Comparison of ENCODE assay signal across 8 cellular contexts in the genomic region with DNA sequence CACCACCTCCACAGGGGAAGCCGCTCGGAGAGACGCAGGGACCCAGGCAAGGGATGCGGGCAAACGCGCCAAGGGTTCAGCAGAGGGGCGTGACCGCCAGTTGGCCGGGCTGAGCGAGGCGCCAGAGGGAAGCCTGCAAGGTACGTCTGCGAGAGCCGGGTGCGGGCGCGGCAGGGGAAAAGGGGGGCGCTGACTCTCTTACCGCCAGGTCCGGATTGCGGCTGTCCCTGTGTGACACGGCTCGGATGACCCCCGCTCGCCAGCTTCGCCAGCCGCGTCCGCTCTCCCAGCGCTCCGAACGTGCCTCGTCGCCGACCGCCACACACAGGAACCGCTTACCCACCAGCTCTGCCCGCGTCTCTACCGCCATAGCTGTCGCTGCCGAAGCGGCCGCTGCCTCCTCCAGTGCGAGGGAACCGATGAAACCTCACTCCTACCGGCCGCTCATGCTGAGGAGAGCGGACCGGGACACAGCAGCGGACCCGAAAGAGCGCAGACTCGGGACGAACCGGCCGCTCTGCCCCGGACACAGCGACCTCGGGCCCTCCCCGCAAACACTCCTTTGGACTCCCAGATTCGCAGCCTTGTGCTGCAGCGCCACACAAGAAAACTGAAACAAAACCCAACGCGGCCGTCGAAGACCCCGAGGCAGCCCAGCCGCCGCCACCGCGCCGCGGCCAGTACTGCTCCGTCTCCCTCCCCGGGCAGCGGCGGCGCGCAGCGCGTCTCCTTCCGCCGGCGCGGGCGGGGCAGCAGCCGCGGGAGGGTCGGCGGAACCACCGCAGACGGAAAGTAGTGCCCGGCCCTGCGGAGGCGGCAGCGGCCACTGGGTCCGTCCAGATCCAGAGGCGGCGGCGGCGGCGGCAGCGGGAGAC. TPM values are rescaled to one million over a fixed set of nuclear protein-coding genes. Genes with fewer than 3 reads are reported as not detected.
DNase-seq lines count a peak whose midpoint lies in the region; ATAC-seq and TF ChIP-seq lines count a peak whose summit lies in the region.

Gene JMJD1C (minus strand): TSS at position 685 of the 875 bp plus-strand sequence. CDS start 315 bp downstream, at position 370.

- in situ Hi-C loops in GM18951 (cut with MboI; ENCODE audit: low sequenced_read_pairs, unreplicated experiment), result no loop called here

- H3K27me3 ChIP-seq in BJ (ENCODE audit: control insufficient read depth, insufficient read depth, low read length), result no peaks in the 10 kb centered on the region
- H3K27me3 ChIP-seq in effector memory CD4-positive, alpha-beta T cell (replicated peaks; ENCODE audit: control insufficient read depth, insufficient read depth, low read length, poor library complexity, severe bottlenecking), result no peaks in the 10 kb centered on the region

- DNase-seq in BJ (ENCODE audit: low read depth), result no peak
- DNase-seq in NCI-H82 (lab: John Stamatoyannopoulos, UW), result peak; percentile 74
- peak; percentile 85 for DNase-seq in activated CD8-positive, alpha-beta memory T cell treated with anti-CD3 and anti-CD28 coated beads for 24 hours
- peak; percentile 28 to 45 (median 32) for DNase-seq in effector memory CD4-positive, alpha-beta T cell
- DNase-seq in lung microvascular endothelial cell (ENCODE audit: low read depth in 2 of 2), result peak; percentile 89 to 93
- peak; percentile 19 to 46 (median 34) for DNase-seq in stimulated activated CD4-positive, alpha-beta T cell treated with anti-CD3 and anti-CD28 coated beads, TNF-alpha, amount 100 ng/mL, for 48 hours (ENCODE audit: low read depth in 3 of 3)

- TF ChIP-seq CTCF in BJ (IDR thresholded peaks at IDR 0.05; ENCODE audit: insufficient read depth, low read depth, low read length), result no peak

- POLR2A ChIA-PET in BJ (lab: Charles Lee), result no interaction called here

- H3K9me3 ChIP-seq in effector memory CD4-positive, alpha-beta T cell (ENCODE audit: control insufficient read depth, low read length), result no peaks in the 10 kb centered on the region

- peak; percentile 74 for ATAC-seq in HG03175 (IDR thresholded peaks at IDR 0.05; ENCODE audit: unreplicated experiment)

- CTCF ChIA-PET in BJ (lab: Yijun Ruan, JAX), result interaction anchor here (1.3 to 2.1 kb wide), 4 partner anchors 161 to 255 kb away, joined by 4 to 6 read pairs (median 4); no protein-coding TSS in a partner anchor

- peak; percentile 71 for TF ChIP-seq POLR2A in GM18951 (IDR thresholded peaks at IDR 0.05; ENCODE audit: extremely low read depth, insufficient read depth, insufficient read length)

- peaks cover 12% of the 10 kb centered on the region for H3K4me1 ChIP-seq in effector memory CD4-positive, alpha-beta T cell (ENCODE audit: control insufficient read depth, insufficient read depth, low read length, poor library complexity, severe bottlenecking)

- peak within 1 kb of the TSS; percentile 74 for H3K27ac ChIP-seq in effector memory CD4-positive, alpha-beta T cell (ENCODE audit: insufficient read depth, low read length, poor library complexity, severe bottlenecking)

- H3K4me3 ChIP-seq in BJ (ENCODE audit: low read depth, low read length), result peak within 1 kb of the TSS; percentile 94
- H3K4me3 ChIP-seq in effector memory CD4-positive, alpha-beta T cell (ENCODE audit: insufficient read depth, low read depth, low read length, poor library complexity, severe bottlenecking), result peak within 1 kb of the TSS; percentile 100

- H3K36me3 ChIP-seq in BJ (ENCODE audit: control insufficient read depth, insufficient read depth, low read length), result no peaks in the 10 kb centered on the region
- H3K36me3 ChIP-seq in effector memory CD4-positive, alpha-beta T cell (ENCODE audit: control insufficient read depth, insufficient read depth, low read length), result no peaks in the 10 kb centered on the region

RNA-seq across cellular contexts. Expression of gene JMJD1C, which starts in this region (rescaled TPM):
- 14.2 and 26.2 TPM in 2 replicates for polyA plus RNA-seq in BJ (2011; rRNA removed)
- polyA minus RNA-seq in BJ (2011; rRNA and poly(A)+ RNA removed), result 25.7 and 32.3 TPM in 2 replicates
- total RNA-seq in lung microvascular endothelial cell, result 86.5 and 133 TPM in 2 replicates
